ENCODE assay signal across 27 cellular contexts in genomic region chr11:74233683-74234082, GRCh38.
"Had no signal": no experiment of that assay in that cellular context is flagged by ENCODE, and none has a peak within 500 bp of the region (broad histone marks: within the 10 kb centered on the region; RNA-seq: fewer than 3 reads in every experiment).

No MANE protein-coding gene starts in this region.

- H3K27me3 Mint-ChIP-seq: naive thymus-derived CD8-positive, alpha-beta T cell; stimulated activated naive CD8-positive, alpha-beta T cell treated with anti-CD3 and anti-CD28 coated beads, Interleukin-15, Interleukin-2, amounts not matched to agents 100 ng/mL and 50 ng/mL, for 24 hours had no signal

- H3K9me3 Mint-ChIP-seq: naive thymus-derived CD8-positive, alpha-beta T cell; nephron; neural crest cell; stimulated activated naive CD8-positive, alpha-beta T cell treated with anti-CD3 and anti-CD28 coated beads, Interleukin-15, Interleukin-2, amounts not matched to agents 100 ng/mL and 50 ng/mL, for 24 hours had no signal

- H3K9ac ChIP-seq: parathyroid adenoma had no signal

- H3K9me3 ChIP-seq: heart right ventricle, left ventricle myocardium inferior, mucosa of descending colon, right atrium auricular region, right lobe of liver, suprapubic skin, thoracic aorta, tibial artery, upper lobe of right lung had no signal

- H3K27ac Mint-ChIP-seq: nephron; stimulated activated naive CD8-positive, alpha-beta T cell treated with anti-CD3 and anti-CD28 coated beads, Interleukin-15, Interleukin-2, amounts not matched to agents 100 ng/mL and 50 ng/mL, for 24 hours had no signal

- DNase-seq: heart right ventricle; islet precursor cell; left ventricle myocardium inferior; midbrain; mucosa of descending colon; naive thymus-derived CD8-positive, alpha-beta T cell; nucleus accumbens; right lobe of liver; stimulated activated CD4-positive, alpha-beta T cell treated with anti-CD3 and anti-CD28 coated beads, Interleukin-1b, Interleukin-23, amount 100 ng/mL, for 48 hours; stimulated activated CD4-positive, alpha-beta T cell treated with anti-CD3 and anti-CD28 coated beads, Interleukin-2, amount 100 ng/mL, for 48 hours; stimulated activated CD4-positive, alpha-beta T cell treated with anti-CD3 and anti-CD28 coated beads, Interleukin-4, amount 100 ng/mL, for 4 hours; stimulated activated CD8-positive, alpha-beta memory T cell treated with anti-CD3 and anti-CD28 coated beads, Interleukin-4, amount 100 ng/mL, for 48 hours; stimulated activated naive CD4-positive, alpha-beta T cell; tibial artery; trophoblast cell; upper lobe of right lung had no signal

- H3K4me1 Mint-ChIP-seq: nephron, neural crest cell had no signal

- H3K4me3 ChIP-seq: heart right ventricle, hepatocyte, left ventricle myocardium inferior, lung, mucosa of descending colon, right atrium auricular region, right lobe of liver, smooth muscle cell, suprapubic skin, thoracic aorta, tibial artery, upper lobe of right lung had no signal

- H3K4me1 ChIP-seq: parathyroid adenoma, right lobe of liver, suprapubic skin, tibial artery, upper lobe of right lung had no signal

- H3K27ac ChIP-seq: heart right ventricle, hepatocyte, left ventricle myocardium inferior, parathyroid adenoma, right atrium auricular region, right lobe of liver, suprapubic skin, thoracic aorta, tibial artery, upper lobe of right lung had no signal

- H3K79me2 ChIP-seq: hepatocyte, parathyroid adenoma had no signal

- FAIRE-seq: urothelium cell line had no signal

- H3K4me3 Mint-ChIP-seq: nephron; neural crest cell; stimulated activated naive CD8-positive, alpha-beta T cell treated with anti-CD3 and anti-CD28 coated beads, Interleukin-15, Interleukin-2, amounts not matched to agents 100 ng/mL and 50 ng/mL, for 24 hours had no signal

- H3K27me3 ChIP-seq: heart right ventricle, hepatocyte, right atrium auricular region, right lobe of liver, suprapubic skin, tibial artery, upper lobe of right lung had no signal

- H2AFZ ChIP-seq: hepatocyte, parathyroid adenoma had no signal

- ATAC-seq: heart right ventricle; mucosa of descending colon; naive thymus-derived CD8-positive, alpha-beta T cell; right lobe of liver; upper lobe of right lung had no signal

- H3K4me2 ChIP-seq: hepatocyte, smooth muscle cell had no signal
